20 cellular contexts compared by ENCODE assay signal in genomic region chr2:236802862-236803261, GRCh38.
"Had no signal": no experiment of that assay in that cellular context is flagged by ENCODE, and none has a peak within 500 bp of the region (broad histone marks: within the 10 kb centered on the region; RNA-seq: fewer than 3 reads in every experiment).

No MANE protein-coding gene starts in this region.

- H2AFZ ChIP-seq: hepatocyte had no signal

- H3K4me1 ChIP-seq: esophagus muscularis mucosa, foreskin keratinocyte, gastroesophageal sphincter, heart left ventricle, lower lobe of right lung had no signal

- H3K4me3 Mint-ChIP-seq: immature natural killer cell, mesothelial cell of epicardium had no signal

- H3K36me3 ChIP-seq: esophagus muscularis mucosa, gastroesophageal sphincter, heart left ventricle, left ventricle myocardium inferior, lower lobe of right lung had no signal

- FAIRE-seq: colon, endothelial cell of umbilical vein, frontal cortex, keratinocyte had no signal

- H3K27me3 ChIP-seq: foreskin keratinocyte, gastroesophageal sphincter, heart left ventricle, hepatocyte had no signal

- H3K79me2 ChIP-seq: hepatocyte had no signal

- DNase-seq: dermis blood vessel endothelial cell; dorsolateral prefrontal cortex; effector CD4-positive, alpha-beta T cell; effector memory CD4-positive, alpha-beta T cell; foreskin keratinocyte; heart left ventricle; immature natural killer cell; left cardiac atrium; left ventricle myocardium inferior; lower lobe of right lung; mesenchymal stem cell had no signal

- H3K36me3 Mint-ChIP-seq: immature natural killer cell had no signal

- H3K27ac ChIP-seq: coronary artery, dorsolateral prefrontal cortex, esophagus muscularis mucosa, foreskin keratinocyte, gastroesophageal sphincter, heart left ventricle, hepatocyte, left ventricle myocardium inferior, lower lobe of right lung had no signal

- H3K4me1 Mint-ChIP-seq: immature natural killer cell had no signal

- ATAC-seq: foreskin keratinocyte, gastroesophageal sphincter, left cardiac atrium, lower lobe of right lung had no signal

- H3K4me3 ChIP-seq: coronary artery, dorsolateral prefrontal cortex, esophagus muscularis mucosa, gastroesophageal sphincter, heart left ventricle, hepatocyte, left ventricle myocardium inferior, lower lobe of right lung had no signal

- H3K27ac Mint-ChIP-seq: immature natural killer cell, mesothelial cell of epicardium had no signal

- H3K4me2 ChIP-seq: hepatocyte had no signal
